In the genomic region with DNA sequence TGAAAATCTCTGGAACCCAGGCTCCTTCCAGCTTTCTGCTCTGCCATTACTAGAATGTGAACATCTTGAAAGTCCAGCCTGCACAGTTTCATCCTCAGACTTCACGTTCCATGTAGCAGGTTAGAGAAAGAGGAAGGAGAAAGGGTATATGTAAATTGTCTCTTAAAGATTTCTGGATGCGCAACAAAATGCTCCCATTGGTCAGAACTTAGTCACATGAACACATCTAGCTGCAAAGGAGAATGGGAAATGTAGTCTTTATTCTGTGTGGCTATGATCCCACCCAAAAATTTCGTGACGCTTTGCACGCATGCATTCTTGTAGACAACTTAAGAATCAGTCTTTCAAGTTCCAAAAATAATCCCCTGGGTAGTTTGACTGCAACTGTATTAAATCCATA, we compare ENCODE assay signal across 13 cellular contexts. TPM values are rescaled to one million over a fixed set of nuclear protein-coding genes. Genes with fewer than 3 reads are reported as not detected.
DNase-seq lines count a peak whose midpoint lies in the region; ATAC-seq and TF ChIP-seq lines count a peak whose summit lies in the region.
"Had no signal": no experiment of that assay in that cellular context is flagged by ENCODE, and none has a peak within 500 bp of the region (broad histone marks: within the 10 kb centered on the region; RNA-seq: fewer than 3 reads in every experiment).

No MANE protein-coding gene starts in this region.

- no peaks in the 10 kb centered on the region for H3F3A ChIP-seq in OCI-LY1 (ENCODE audit: insufficient read depth, low read length)

- ATAC-seq in HG02588 (IDR thresholded peaks at IDR 0.05; ENCODE audit: unreplicated experiment), result peak; percentile 49
- no peak for ATAC-seq in GM19452 (IDR thresholded peaks at IDR 0.05; ENCODE audit: unreplicated experiment)

- H3K9me2 ChIP-seq in OCI-LY1 (ENCODE audit: low read depth, low read length), result no peaks in the 10 kb centered on the region

- TF ChIP-seq CTCF in OCI-LY1 (IDR thresholded peaks at IDR 0.05; ENCODE audit: low read length) (no peak), fibroblast of villous mesenchyme (IDR thresholded peaks at IDR 0.05; ENCODE audit: insufficient read depth, low read depth, low read length) (no peak), CD14-positive monocyte (IDR thresholded peaks at IDR 0.05) (no peak)

- peak overlapping the region; percentile 97 for H2AFZ ChIP-seq in OCI-LY1 (ENCODE audit: low read length)

- H3K4me1 ChIP-seq in OCI-LY1 (ENCODE audit: insufficient read depth, low read length, severe bottlenecking), result peaks cover 15% of the 10 kb centered on the region
- H3K4me1 ChIP-seq: esophagus squamous epithelium had no signal

- H3K9me3 Mint-ChIP-seq in CD14-positive monocyte, result peaks cover 0 to 4% (median 0%) of the 10 kb centered on the region in 7 donors
- H3K9me3 Mint-ChIP-seq: activated naive CD4-positive, alpha-beta T cell treated with anti-CD3 and anti-CD28 coated beads for 36 hours had no signal

- H3K9ac ChIP-seq in OCI-LY1 (ENCODE audit: low read length), result peak overlapping the region; percentile 49

- no peaks in the 10 kb centered on the region for H4K20me1 ChIP-seq in OCI-LY1 (ENCODE audit: insufficient read depth, low read length)

- H3K36me3 Mint-ChIP-seq in CD14-positive monocyte, result no peaks in the 10 kb centered on the region

- no peaks in the 10 kb centered on the region; the same call in 1 of the 2 replicates for H3K27me3 ChIP-seq in OCI-LY1 (ENCODE audit: insufficient read depth, low read length)

- H3K9me3 ChIP-seq in OCI-LY1 (ENCODE audit: low read length), result peaks cover 3% of the 10 kb centered on the region; the same call in 1 of the 2 replicates
- H3K9me3 ChIP-seq: esophagus squamous epithelium had no signal

- intact Hi-C loops in CD14-positive monocyte (cut with micrococcal nuclease), result no loop called here

- H3K4me2 ChIP-seq in OCI-LY1 (ENCODE audit: low read length), result peak overlapping the region; percentile 79

- no peak overlapping the region for H3K4me3 Mint-ChIP-seq in CD14-positive monocyte
- H3K4me3 Mint-ChIP-seq: activated naive CD4-positive, alpha-beta T cell treated with anti-CD3 and anti-CD28 coated beads for 36 hours had no signal

- H3K4me3 ChIP-seq in OCI-LY1 (ENCODE audit: low read depth, low read length, poor library complexity, severe bottlenecking) (peak overlapping the region; percentile 54), fibroblast of villous mesenchyme (ENCODE audit: low read depth, low read length) (peak overlapping the region; percentile 45)
- H3K4me3 ChIP-seq: esophagus squamous epithelium had no signal

- no peaks in the 10 kb centered on the region for H3K79me2 ChIP-seq in OCI-LY1 (ENCODE audit: insufficient read depth, low read length)

- no peak overlapping the region for H3K27ac ChIP-seq in OCI-LY1 (ENCODE audit: low read depth, low read length, poor library complexity, severe bottlenecking)
- H3K27ac ChIP-seq: esophagus squamous epithelium had no signal

- no peaks in the 10 kb centered on the region for H3K36me3 ChIP-seq in OCI-LY1 (ENCODE audit: insufficient read depth, low read length)
- H3K36me3 ChIP-seq: esophagus squamous epithelium had no signal

- H3K27ac Mint-ChIP-seq in CD14-positive monocyte, result no peak overlapping the region
- H3K27ac Mint-ChIP-seq: activated naive CD4-positive, alpha-beta T cell treated with anti-CD3 and anti-CD28 coated beads for 36 hours had no signal

- peaks cover 3 to 5% (median 3%) of the 10 kb centered on the region in 3 donors for H3K27me3 Mint-ChIP-seq in CD14-positive monocyte (ENCODE audit: low read depth in 3 of 3)

- DNase-seq in Daoy (ENCODE audit: low read depth) (peak; percentile 46), fibroblast of villous mesenchyme (ENCODE audit: low read depth) (peak; percentile 13), DMS79 treated with DMSO at 0.1 percent for 48 hours (lab: John Stamatoyannopoulos, UW) (no peak), KG1 (lab: John Stamatoyannopoulos, UW) (no peak), CD14-positive monocyte (ENCODE audit: low spot score) (no peak)
- DNase-seq: activated naive CD4-positive, alpha-beta T cell treated with anti-CD3 and anti-CD28 coated beads for 36 hours; esophagus squamous epithelium; NK-92 treated with Interleukin-12 subunit alpha and Interleukin-12 subunit beta, amount 100 ng/mL, for 24 hours; nucleus accumbens; stimulated activated naive CD4-positive, alpha-beta T cell treated with Interleukin-2 at 50 U/mL for 16 hours had no signal

- H3K4me1 Mint-ChIP-seq in CD14-positive monocyte, result peaks cover 6% of the 10 kb centered on the region

RNA-seq across cellular contexts. Expression of a gene that starts 46.4 kb away (rescaled TPM):
- total RNA-seq in Daoy (2014; rRNA removed; shearing (Covaris generic)), result 9.8 and 11.4 TPM in 2 replicates
- 32.5 and 33.2 TPM in 2 replicates for total RNA-seq in fibroblast of villous mesenchyme
- polyA plus RNA-seq in CD14-positive monocyte, result 10 to 100 TPM; 12.9 to 19.6 TPM

Comparison
In these comparisons a context has a peak if more than half of its experiments do, and no peak if none do; other contexts are left out.
1. DNase-seq: peak in Daoy (single experiment) and fibroblast of villous mesenchyme (single experiment); none in DMS79 treated with DMSO at 0.1 percent for 48 hours (single experiment), KG1 (single experiment) and CD14-positive monocyte (single experiment).